In genomic region chr16:4529085-4530060, GRCh38 we compare ENCODE assay signal across 8 cellular contexts. TPM values are rescaled to one million over a fixed set of nuclear protein-coding genes. Genes with fewer than 3 reads are reported as not detected.
DNase-seq lines count a peak whose midpoint lies in the region; ATAC-seq and TF ChIP-seq lines count a peak whose summit lies in the region.

No MANE protein-coding gene starts in this region.

- H3K9me2 ChIP-seq in SU-DHL-6 (replicated peaks; ENCODE audit: insufficient read depth, low read length), result no peaks in the 10 kb centered on the region

- H3K4me3 Mint-ChIP-seq in stimulated activated memory B cell treated with anti-CD40 and anti-IgM and Interleukin-4, amounts not matched to agents 10 μg/mL and 1 μg/mL and 100 μg/mL, for 72 hours, result peak overlapping the region; percentile 48

- H3K79me2 ChIP-seq in SU-DHL-6 (ENCODE audit: insufficient read depth, low read length), result no peaks in the 10 kb centered on the region

- ATAC-seq in foreskin keratinocyte, result peak; percentile 81
- peak; percentile 80 for ATAC-seq in stimulated activated memory B cell treated with anti-CD40 and anti-IgM and Interleukin-4, amounts not matched to agents 10 μg/mL and 1 μg/mL and 100 μg/mL, for 72 hours
- ATAC-seq in HG03520 (IDR thresholded peaks at IDR 0.05; ENCODE audit: unreplicated experiment), result no peak
- no peak for ATAC-seq in HG02571 (IDR thresholded peaks at IDR 0.05; ENCODE audit: unreplicated experiment)

- H3K36me3 Mint-ChIP-seq in stimulated activated memory B cell treated with anti-CD40 and anti-IgM and Interleukin-4, amounts not matched to agents 10 μg/mL and 1 μg/mL and 100 μg/mL, for 72 hours, result peaks cover 16% of the 10 kb centered on the region

- peak overlapping the region; percentile 92 for H2AFZ ChIP-seq in SU-DHL-6 (ENCODE audit: low read depth, low read length, severe bottlenecking)

- peaks cover 5% of the 10 kb centered on the region for H3F3A ChIP-seq in SU-DHL-6 (ENCODE audit: insufficient read depth)

- H3K27ac Mint-ChIP-seq in stimulated activated memory B cell treated with anti-CD40 and anti-IgM and Interleukin-4, amounts not matched to agents 10 μg/mL and 1 μg/mL and 100 μg/mL, for 72 hours, result peak overlapping the region; percentile 89

- no peaks in the 10 kb centered on the region for H4K20me1 ChIP-seq in SU-DHL-6 (ENCODE audit: low read depth, low read length)

- no peaks in the 10 kb centered on the region for H3K27me3 Mint-ChIP-seq in stimulated activated memory B cell treated with anti-CD40 and anti-IgM and Interleukin-4, amounts not matched to agents 10 μg/mL and 1 μg/mL and 100 μg/mL, for 72 hours

- H3K9ac ChIP-seq in SU-DHL-6 (ENCODE audit: low read length), result peak overlapping the region; percentile 40

- no peaks in the 10 kb centered on the region for H3K36me3 ChIP-seq in SU-DHL-6 (ENCODE audit: low read length)

- DNase-seq in activated CD4-positive, alpha-beta T cell treated with anti-CD3 and anti-CD28 coated beads for 48 hours, result peak; percentile 43
- no peak for DNase-seq in activated CD4-positive, alpha-beta T cell treated with anti-CD3 and anti-CD28 coated beads, Interleukin-2, amount 50 U/mL, for 1 hour
- DNase-seq in foreskin keratinocyte (peak; percentile 80 to 85), NCI-H2196 treated with DMSO at 0.1 percent for 48 hours (lab: John Stamatoyannopoulos, UW; ENCODE audit: unreplicated experiment) (no peak)

- H3K4me3 ChIP-seq in SU-DHL-6 (ENCODE audit: insufficient read depth, low read length, poor library complexity, severe bottlenecking), result peak overlapping the region; percentile 9

- peaks cover 36% of the 10 kb centered on the region for H3K4me1 Mint-ChIP-seq in stimulated activated memory B cell treated with anti-CD40 and anti-IgM and Interleukin-4, amounts not matched to agents 10 μg/mL and 1 μg/mL and 100 μg/mL, for 72 hours

- TF ChIP-seq CTCF in SU-DHL-6 (IDR thresholded peaks at IDR 0.05; ENCODE audit: insufficient read depth, low read length, poor library complexity, severe bottlenecking), result no peak
- peak; percentile 28 for TF ChIP-seq CTCF in foreskin keratinocyte (conservative IDR thresholded peaks at IDR 0.05)

- H3K27me3 ChIP-seq in SU-DHL-6 (ENCODE audit: low read length), result no peaks in the 10 kb centered on the region
- no peaks in the 10 kb centered on the region for H3K27me3 ChIP-seq in foreskin keratinocyte

- H3K4me1 ChIP-seq in foreskin keratinocyte, result peaks cover 5% of the 10 kb centered on the region

- no peaks in the 10 kb centered on the region for H3K9me3 Mint-ChIP-seq in stimulated activated memory B cell treated with anti-CD40 and anti-IgM and Interleukin-4, amounts not matched to agents 10 μg/mL and 1 μg/mL and 100 μg/mL, for 72 hours

- H3K9me3 ChIP-seq in SU-DHL-6 (ENCODE audit: insufficient read depth, low read length), result no peaks in the 10 kb centered on the region

- H3K4me2 ChIP-seq in SU-DHL-6 (ENCODE audit: low read depth, low read length, poor library complexity, severe bottlenecking), result peak overlapping the region; percentile 50

- H3K27ac ChIP-seq in SU-DHL-6 (ENCODE audit: low read depth, low read length) (peak overlapping the region; percentile 75), foreskin keratinocyte (no peak overlapping the region)

RNA-seq across cellular contexts. Expression of gene CDIP1, which starts 9.2 kb away (rescaled TPM):
- 45.2 and 46.3 TPM in 2 replicates for total RNA-seq in foreskin keratinocyte
- polyA plus RNA-seq in foreskin keratinocyte, result 50.2 and 52.6 TPM in 2 replicates

RNA-seq across cellular contexts. Expression of gene C16orf96, which starts 26.8 kb away (rescaled TPM):
- not detected in 2 replicates for total RNA-seq in foreskin keratinocyte
- polyA plus RNA-seq in foreskin keratinocyte, result not detected in 2 replicates

RNA-seq across cellular contexts. Expression of gene HMOX2, which starts 53.2 kb away (rescaled TPM):
- total RNA-seq in foreskin keratinocyte, result 140 and 152 TPM in 2 replicates
- polyA plus RNA-seq in foreskin keratinocyte, result 200 and 221 TPM in 2 replicates

RNA-seq across cellular contexts. Expression of gene NMRAL1, which starts 54.9 kb away (rescaled TPM):
- 75.5 and 75.9 TPM in 2 replicates for total RNA-seq in foreskin keratinocyte
- 81.9 and 83.9 TPM in 2 replicates for polyA plus RNA-seq in foreskin keratinocyte

Comparison
In these comparisons a context has a peak if more than half of its experiments do, and no peak if none do; other contexts are left out.
1. DNase-seq: peak in activated CD4-positive, alpha-beta T cell treated with anti-CD3 and anti-CD28 coated beads for 48 hours (single experiment) and foreskin keratinocyte (2 of 2); none in activated CD4-positive, alpha-beta T cell treated with anti-CD3 and anti-CD28 coated beads, Interleukin-2, amount 50 U/mL, for 1 hour (single experiment) and NCI-H2196 treated with DMSO at 0.1 percent for 48 hours (single experiment).
2. ATAC-seq: peak in foreskin keratinocyte (single experiment) and stimulated activated memory B cell treated with anti-CD40 and anti-IgM and Interleukin-4, amounts not matched to agents 10 μg/mL and 1 μg/mL and 100 μg/mL, for 72 hours (single experiment); none in HG03520 (single experiment) and HG02571 (single experiment).